ENCODE assay signal across 13 cellular contexts in genomic region chr9:83962165-83962564, GRCh38. TPM values are rescaled to one million over a fixed set of nuclear protein-coding genes. Genes with fewer than 3 reads are reported as not detected.
DNase-seq lines count a peak whose midpoint lies in the region; ATAC-seq and TF ChIP-seq lines count a peak whose summit lies in the region.
"Had no signal": no experiment of that assay in that cellular context is flagged by ENCODE, and none has a peak within 500 bp of the region (broad histone marks: within the 10 kb centered on the region; RNA-seq: fewer than 3 reads in every experiment).

No MANE protein-coding gene starts in this region.

- WGBS in heart right ventricle, 2 donors = 51 to 60% methylated on average over 3 of the region's 3 CpGs

- H3K4me3 ChIP-seq in GM23338 (no peak overlapping the region), fibroblast of pulmonary artery (replicated peaks; ENCODE audit: low read depth, low read length) (no peak overlapping the region), heart right ventricle (no peak overlapping the region)
- H3K4me3 ChIP-seq: adrenal gland had no signal

- no peak overlapping the region for H3K4me3 Mint-ChIP-seq in GM23338

- H3K4me2 ChIP-seq in GM23338 = no peak overlapping the region

- H3K27me3 ChIP-seq in GM23338 (ENCODE audit: insufficient read depth) (no peaks in the 10 kb centered on the region), heart right ventricle (no peaks in the 10 kb centered on the region)
- H3K27me3 ChIP-seq: adrenal gland had no signal

- 0 out of 3 replicates have a peak, but pooled peaks cover 2% of the 10 kb centered on the region for H3K4me1 Mint-ChIP-seq in GM23338

- H3K36me3 Mint-ChIP-seq in GM23338 (ENCODE audit: low read depth) = peaks cover 10% of the 10 kb centered on the region; the same call in 2 of the 3 replicates

- no peak overlapping the region for H3K27ac Mint-ChIP-seq in GM23338

- no peaks in the 10 kb centered on the region; the same call in 1 of the 2 replicates for H3K4me1 ChIP-seq in GM23338 (ENCODE audit: insufficient read depth)
- peaks cover 0 to 9% (median 3%) of the 10 kb centered on the region in 9 donors for H3K4me1 ChIP-seq in heart right ventricle

- H3K27me3 Mint-ChIP-seq in GM23338 (ENCODE audit: insufficient read depth, low read depth, poor library complexity) = peaks cover 19% of the 10 kb centered on the region

- no peaks in the 10 kb centered on the region for H3K79me2 ChIP-seq in GM23338 (replicated peaks; ENCODE audit: insufficient read depth)
- H3K79me2 ChIP-seq: parathyroid adenoma had no signal

- no peaks in the 10 kb centered on the region for H3K9me2 ChIP-seq in GM23338 (ENCODE audit: insufficient read depth)

- DNase-seq in GM23338 (ENCODE audit: low spot score) (peak; percentile 40), T1000 (lab: John Stamatoyannopoulos, UW) (peak; percentile 14), fibroblast of pulmonary artery (ENCODE audit: low read depth) (peak; percentile 43), NOMO-1 treated with DMSO at 0.1 percent for 48 hours (lab: John Stamatoyannopoulos, UW; ENCODE audit: unreplicated experiment) (no peak), UCSD-AML1 (lab: John Stamatoyannopoulos, UW; ENCODE audit: unreplicated experiment) (no peak), heart right ventricle (no peak)
- DNase-seq: activated CD4-positive, alpha-beta T cell treated with anti-CD3 and anti-CD28 coated beads for 1 hour; NCI-H446; T-helper 1 cell had no signal

- intact Hi-C loops in heart right ventricle (cut with DNase I) = no loop called here

- no peak for TF ChIP-seq CTCF in 22Rv1 (IDR thresholded peaks at IDR 0.05)
- no peak for TF ChIP-seq CTCF in GM23338 (conservative IDR thresholded peaks at IDR 0.05; ENCODE audit: low read depth in 2 of 2)
- no peak for TF ChIP-seq CTCF in fibroblast of pulmonary artery (IDR thresholded peaks at IDR 0.05; ENCODE audit: low read length, missing control alignments)
- no peak for TF ChIP-seq CTCF in heart right ventricle (IDR thresholded peaks at IDR 0.05)

- ATAC-seq in GM23338 (no peak), GM21825 (IDR thresholded peaks at IDR 0.05; ENCODE audit: unreplicated experiment) (no peak), heart right ventricle (no peak)

- H3K27ac ChIP-seq in 22Rv1 (peak overlapping the region; percentile 73), GM23338 (ENCODE audit: low read depth) (no peak overlapping the region), heart right ventricle (no peak overlapping the region)
- H3K27ac ChIP-seq: adrenal gland, parathyroid adenoma had no signal

- no peaks in the 10 kb centered on the region; the same call in 1 of the 3 replicates for H3K9me3 Mint-ChIP-seq in GM23338

- H3K36me3 ChIP-seq in GM23338 (ENCODE audit: insufficient read depth) (no peaks in the 10 kb centered on the region), heart right ventricle (peaks cover 0 to 14% (median 2%) of the 10 kb centered on the region in 9 donors)

- H2AFZ ChIP-seq in GM23338 = no peak overlapping the region; the same call in 1 of the 2 replicates
- H2AFZ ChIP-seq: parathyroid adenoma had no signal

- H3F3A ChIP-seq in GM23338 (replicated peaks; ENCODE audit: low read depth) = peaks cover 23% of the 10 kb centered on the region

- H4K20me1 ChIP-seq in GM23338 (replicated peaks; ENCODE audit: insufficient read depth) = no peaks in the 10 kb centered on the region

- H3K9me3 ChIP-seq in heart right ventricle = no peaks in the 10 kb centered on the region
- H3K9me3 ChIP-seq: adrenal gland had no signal

TF ChIP-seq in GM23338, 12 proteins besides CTCF, POLR2A, EP300 and RAD21:
- TF ChIP-seq NANOG (IDR thresholded peaks at IDR 0.05; ENCODE audit: borderline replicate concordance) (no peak), ZNF114 (CRISPR knock-in tag; IDR thresholded peaks at IDR 0.05) (no peak), EZH2phosphoT487 (IDR thresholded peaks at IDR 0.05; ENCODE audit: unreplicated experiment) (no peak), POLR2AphosphoS5 (IDR thresholded peaks at IDR 0.05; ENCODE audit: low read depth) (no peak), ZNF331 (CRISPR knock-in tag; IDR thresholded peaks at IDR 0.05; ENCODE audit: low read depth) (no peak), STAT1 (IDR thresholded peaks at IDR 0.05; ENCODE audit: unreplicated experiment) (no peak), JUNB (IDR thresholded peaks at IDR 0.05; ENCODE audit: unreplicated experiment) (no peak)
TF ChIP-seq in GM23338: peak in this region for 0.

RNA-seq across cellular contexts. Expression of gene HNRNPK, which starts 17.9 kb away (rescaled TPM):
- 918 and 1,083 TPM in 2 replicates for total RNA-seq in GM23338 (2014; rRNA removed; shearing (Covaris generic))
- polyA plus RNA-seq in GM23338 (2016; fragmentation: Nextera tagmentation; extraction: Ambion mirVana) (403 and 417 TPM in 2 replicates), heart right ventricle (100 to 1,000 TPM; 129 to 239 TPM)
- 100 to 1,000 TPM; 269 to 351 (median 326) TPM for total RNA-seq in heart right ventricle

RNA-seq across cellular contexts. Expression of gene RMI1, which starts 18.4 kb away (rescaled TPM):
- 34.2 and 36.1 TPM in 2 replicates for total RNA-seq in GM23338 (2014; rRNA removed; shearing (Covaris generic))
- 14.5 and 16.9 TPM in 2 replicates for polyA plus RNA-seq in GM23338 (2016; fragmentation: Nextera tagmentation; extraction: Ambion mirVana)
- total RNA-seq in heart right ventricle = 1 to 10 TPM; 4.2 to 9.7 (median 5.8) TPM
- 1 to 10 TPM; 2.4 to 2.6 TPM for polyA plus RNA-seq in heart right ventricle

RNA-seq across cellular contexts. Expression of gene KIF27, which starts 40.9 kb away (rescaled TPM):
- 3.3 and 3.9 TPM in 2 replicates for total RNA-seq in GM23338 (2014; rRNA removed; shearing (Covaris generic))
- 4.7 and 8.2 TPM in 2 replicates for polyA plus RNA-seq in GM23338 (2016; fragmentation: Nextera tagmentation; extraction: Ambion mirVana)
- 1 to 10 TPM; 2.1 to 6.3 (median 3.2) TPM for total RNA-seq in heart right ventricle
- polyA plus RNA-seq in heart right ventricle = 1 to 10 TPM in 1 of 2 donors, under 1 TPM in 1; 0.57 to 1.9 TPM

Comparison
In these comparisons a context has a peak if more than half of its experiments do, and no peak if none do; other contexts are left out.
1. DNase-seq: peak in GM23338 (single experiment), T1000 (single experiment) and fibroblast of pulmonary artery (single experiment); none in NOMO-1 treated with DMSO at 0.1 percent for 48 hours (single experiment), UCSD-AML1 (single experiment) and heart right ventricle (0 of 2).